In genomic region chr2:238106698-238107524, GRCh38 we compare ENCODE assay signal across 9 cellular contexts. TPM values are rescaled to one million over a fixed set of nuclear protein-coding genes. Genes with fewer than 3 reads are reported as not detected.
A peak's percentile ranks its signal among the peaks of the same experiment; 100 is the strongest.
DNase-seq lines count a peak whose midpoint lies in the region; ATAC-seq and TF ChIP-seq lines count a peak whose summit lies in the region.
"Had no signal": no experiment of that assay in that cellular context is flagged by ENCODE, and none has a peak within 500 bp of the region (broad histone marks: within the 10 kb centered on the region; RNA-seq: fewer than 3 reads in every experiment).

No MANE protein-coding gene starts in this region.

- H3K36me3 ChIP-seq in OCI-LY1 (ENCODE audit: insufficient read depth, low read length), result no peaks in the 10 kb centered on the region; the same call in 1 of the 2 replicates

- no peak overlapping the region for H3K27ac ChIP-seq in OCI-LY1 (ENCODE audit: low read depth, low read length, poor library complexity, severe bottlenecking)
- no peak overlapping the region for H3K27ac ChIP-seq in right cardiac atrium (ENCODE audit: low read length)

- intact Hi-C loops in right cardiac atrium (cut with DNase I), result no loop called here

- H3K4me2 ChIP-seq in OCI-LY1 (ENCODE audit: low read length), result peak overlapping the region; percentile 70

- WGBS in right cardiac atrium, result 79% methylated on average over 28 of the region's 28 CpGs

- H3K79me2 ChIP-seq in OCI-LY1 (ENCODE audit: insufficient read depth, low read length), result no peaks in the 10 kb centered on the region

- H3K27me3 ChIP-seq in OCI-LY1 (ENCODE audit: insufficient read depth, low read length) (no peaks in the 10 kb centered on the region; the same call in 1 of the 2 replicates), right cardiac atrium (ENCODE audit: control insufficient read depth, insufficient read depth) (no peaks in the 10 kb centered on the region)

- DNase-seq in ELR (ENCODE audit: low read depth), result peak; percentile 41
- peak; percentile 13 to 67 (median 54) for DNase-seq in right cardiac atrium
- no peak for DNase-seq in NCI-H1694 (lab: John Stamatoyannopoulos, UW)
- no peak for DNase-seq in T-helper 1 cell
- DNase-seq in NCI-H774 (lab: John Stamatoyannopoulos, UW), result no peak

- no peak overlapping the region for H2AFZ ChIP-seq in OCI-LY1 (ENCODE audit: low read length)

- peak; percentile 17 for ATAC-seq in GM21619 (IDR thresholded peaks at IDR 0.05; ENCODE audit: unreplicated experiment)
- ATAC-seq in right cardiac atrium, result no peak
- ATAC-seq in GM19452 (IDR thresholded peaks at IDR 0.05; ENCODE audit: unreplicated experiment), result no peak

- H3K9ac ChIP-seq in OCI-LY1 (ENCODE audit: low read length), result peak overlapping the region; percentile 38; the same call in 1 of the 2 replicates

- H3K9me3 ChIP-seq in OCI-LY1 (ENCODE audit: low read length), result peaks cover 3% of the 10 kb centered on the region; the same call in 1 of the 2 replicates
- H3K9me3 ChIP-seq in right cardiac atrium (ENCODE audit: control insufficient read depth, low read length), result no peaks in the 10 kb centered on the region

- no peaks in the 10 kb centered on the region for H4K20me1 ChIP-seq in OCI-LY1 (ENCODE audit: insufficient read depth, low read length)

- H3K4me3 ChIP-seq in OCI-LY1 (ENCODE audit: low read depth, low read length, poor library complexity, severe bottlenecking), result peak overlapping the region; percentile 51
- H3K4me3 ChIP-seq in right cardiac atrium (ENCODE audit: low read length), result no peak overlapping the region

- no peaks in the 10 kb centered on the region for H3F3A ChIP-seq in OCI-LY1 (ENCODE audit: insufficient read depth, low read length)

- no peaks in the 10 kb centered on the region for H3K9me2 ChIP-seq in OCI-LY1 (ENCODE audit: low read depth, low read length)

- peak; percentile 44 for TF ChIP-seq CTCF in OCI-LY1 (IDR thresholded peaks at IDR 0.05; ENCODE audit: low read length)

- H3K4me1 ChIP-seq in OCI-LY1 (ENCODE audit: insufficient read depth, low read length, severe bottlenecking) (peaks cover 32% of the 10 kb centered on the region), right cardiac atrium (ENCODE audit: control insufficient read depth, insufficient read depth, low read length) (no peaks in the 10 kb centered on the region)

RNA-seq across cellular contexts. Expression of gene ESPNL, which starts 6.8 kb away (rescaled TPM):
- under 1 TPM; 0.29 to 0.60 (median 0.56) TPM for total RNA-seq in right cardiac atrium
- 0.79 TPM for polyA plus RNA-seq in right cardiac atrium

RNA-seq across cellular contexts. Expression of gene KLHL30, which starts 31.6 kb away (rescaled TPM):
- total RNA-seq in right cardiac atrium, result 10 to 100 TPM; 16.9 to 34.4 (median 23.8) TPM
- polyA plus RNA-seq in right cardiac atrium, result 15.9 TPM
- total RNA-seq: T-helper 1 cell treated with Interleukin-12 subunit alpha and Interleukin-12 subunit beta and Interleukin-4 antibody, amounts not matched to agents 30 ng/mL and 1 ng/mL, for 36 hours had no signal

RNA-seq across cellular contexts. Expression of gene SCLY, which starts 46.1 kb away (rescaled TPM):
- 10 to 100 TPM in 3 of 4 donors, 1 to 10 TPM in 1; 9.4 to 14.2 (median 11.7) TPM for total RNA-seq in right cardiac atrium
- polyA plus RNA-seq in right cardiac atrium, result 8.2 TPM

RNA-seq across cellular contexts. Expression of gene ERFE, which starts 51.9 kb away (rescaled TPM):
- total RNA-seq in right cardiac atrium, result under 1 TPM in 3 of 4 donors, not detected in 1; 0.35 to 0.81 (median 0.69) TPM
- polyA plus RNA-seq in right cardiac atrium, result 0.16 TPM
- total RNA-seq: T-helper 1 cell treated with Interleukin-12 subunit alpha and Interleukin-12 subunit beta and Interleukin-4 antibody, amounts not matched to agents 30 ng/mL and 1 ng/mL, for 36 hours had no signal

Comparison
In these comparisons a context has a peak if more than half of its experiments do, and no peak if none do; other contexts are left out.
1. DNase-seq: peak in ELR (single experiment) and right cardiac atrium (3 of 3); none in NCI-H1694 (single experiment), T-helper 1 cell (0 of 5) and NCI-H774 (single experiment).